23 cellular contexts compared by ENCODE assay signal in genomic region chr16:88424536-88425230, GRCh38. TPM values are rescaled to one million over a fixed set of nuclear protein-coding genes. Genes with fewer than 3 reads are reported as not detected.
DNase-seq lines count a peak whose midpoint lies in the region; ATAC-seq, FAIRE-seq and TF ChIP-seq lines count a peak whose summit lies in the region.
"Had no signal": no experiment of that assay in that cellular context is flagged by ENCODE, and none has a peak within 500 bp of the region (broad histone marks: within the 10 kb centered on the region; RNA-seq: fewer than 3 reads in every experiment).

No MANE protein-coding gene starts in this region.

- WGBS in thymus: 39% methylated on average over 25 of the region's 25 CpGs

- H3K27me3 Mint-ChIP-seq in mesothelial cell of epicardium (ENCODE audit: low read depth): no peaks in the 10 kb centered on the region

- intact Hi-C loops in left ventricle myocardium superior (cut with micrococcal nuclease): no loop called here

- peaks cover 0 to 4% of the 10 kb centered on the region in 2 donors for H3K27me3 ChIP-seq in right atrium auricular region
- no peaks in the 10 kb centered on the region for H3K27me3 ChIP-seq in bronchial epithelial cell (ENCODE audit: control insufficient read depth, insufficient read depth, low read length)
- peaks cover 6% of the 10 kb centered on the region for H3K27me3 ChIP-seq in thymus (ENCODE audit: control insufficient read depth, insufficient read depth)

- H3K4me3 ChIP-seq in right atrium auricular region: no peak overlapping the region
- H3K4me3 ChIP-seq in bronchial epithelial cell (ENCODE audit: low read depth, low read length): no peak overlapping the region
- no peak overlapping the region for H3K4me3 ChIP-seq in thymus (ENCODE audit: low read length)
- H3K4me3 ChIP-seq: GM12878 had no signal

- DNase-seq in left ventricle myocardium superior (no peak), right atrium auricular region (ENCODE audit: low spot score) (no peak), bronchial epithelial cell (ENCODE audit: low read depth) (peak; percentile 19), mesothelial cell of epicardium (ENCODE audit: low spot score in 2 of 2, unreplicated experiment in 2 of 2) (no peak), NCI-H748 treated with DMSO at 0.1 percent for 48 hours (lab: John Stamatoyannopoulos, UW) (no peak), ureter (ENCODE audit: low spot score) (no peak), NCI-H774 (lab: John Stamatoyannopoulos, UW) (no peak)
- DNase-seq: ACHN; activated CD4-positive, alpha-beta T cell treated with anti-CD3 and anti-CD28 coated beads, Interleukin-2, amount 50 U/mL, for 48 hours; activated T-cell treated with anti-CD3 and anti-CD28 coated beads, Interleukin-2, amount 50 U/mL, for 1 hour; effector CD4-positive, alpha-beta T cell; MM.1S; NCI-H1694 treated with DMSO at 0.1 percent for 48 hours; NCI-H510A; posterior cingulate gyrus; stimulated activated CD4-positive, alpha-beta T cell treated with anti-CD3 and anti-CD28 coated beads, Interleukin-12 subunit alpha, Interleukin-12 subunit beta, amount 100 ng/mL, for 4 hours; stimulated activated naive CD8-positive, alpha-beta T cell treated with anti-CD3 and anti-CD28 coated beads, Interleukin-15, Interleukin-2, amounts not matched to agents 100 U/mL and 50 U/mL, for 24 hours had no signal

- H3K4me1 ChIP-seq in right atrium auricular region: peaks cover 0 to 5% of the 10 kb centered on the region in 2 donors
- no peaks in the 10 kb centered on the region for H3K4me1 ChIP-seq in thymus (ENCODE audit: control insufficient read depth, insufficient read depth, low read length)

- no peak overlapping the region for H3K27ac ChIP-seq in right atrium auricular region
- peak overlapping the region; percentile 8 for H3K27ac ChIP-seq in thymus (ENCODE audit: low read depth)

- FAIRE-seq in bronchial epithelial cell (lab: Jason Lieb, UNC): no peak
- FAIRE-seq: G401.6, GM12878 had no signal

- no peaks in the 10 kb centered on the region for H3K9me3 ChIP-seq in right atrium auricular region
- no peaks in the 10 kb centered on the region for H3K9me3 ChIP-seq in thymus (ENCODE audit: control insufficient read depth)

- H3K27ac Mint-ChIP-seq in mesothelial cell of epicardium: peak overlapping the region; percentile 59
- H3K27ac Mint-ChIP-seq: activated naive CD4-positive, alpha-beta T cell treated with anti-CD3 and anti-CD28 coated beads, Interleukin-2, amount 50 U/mL, for 72 hours had no signal

- H3K9me3 Mint-ChIP-seq in mesothelial cell of epicardium: no peaks in the 10 kb centered on the region
- H3K9me3 Mint-ChIP-seq: activated naive CD4-positive, alpha-beta T cell treated with anti-CD3 and anti-CD28 coated beads, Interleukin-2, amount 50 U/mL, for 72 hours had no signal

- no peak for TF ChIP-seq CTCF in right atrium auricular region (IDR thresholded peaks at IDR 0.05)
- TF ChIP-seq CTCF in bronchial epithelial cell (IDR thresholded peaks at IDR 0.05; ENCODE audit: insufficient read depth, low read length, severe bottlenecking): no peak
- no peak for TF ChIP-seq CTCF in mesothelial cell of epicardium (IDR thresholded peaks at IDR 0.05; ENCODE audit: unreplicated experiment)

- H3K4me3 Mint-ChIP-seq in mesothelial cell of epicardium: no peak overlapping the region

- H3K36me3 ChIP-seq in right atrium auricular region (no peaks in the 10 kb centered on the region), bronchial epithelial cell (ENCODE audit: control insufficient read depth, insufficient read depth, low read length) (no peaks in the 10 kb centered on the region), thymus (ENCODE audit: control insufficient read depth, insufficient read depth) (no peaks in the 10 kb centered on the region)

- no peaks in the 10 kb centered on the region for H3K36me3 Mint-ChIP-seq in mesothelial cell of epicardium
- H3K36me3 Mint-ChIP-seq: activated naive CD4-positive, alpha-beta T cell treated with anti-CD3 and anti-CD28 coated beads, Interleukin-2, amount 50 U/mL, for 72 hours had no signal

- peak; percentile 39 for ATAC-seq in left ventricle myocardium superior
- ATAC-seq: activated naive CD4-positive, alpha-beta T cell treated with anti-CD3 and anti-CD28 coated beads, Interleukin-2, amount 50 U/mL, for 72 hours; GM12878; HCT116; left lobe of liver; stimulated activated naive CD8-positive, alpha-beta T cell treated with anti-CD3 and anti-CD28 coated beads, Interleukin-15, Interleukin-2, amounts not matched to agents 100 U/mL and 50 U/mL, for 24 hours had no signal

- peaks cover 12% of the 10 kb centered on the region for H3K4me1 Mint-ChIP-seq in mesothelial cell of epicardium

RNA-seq across cellular contexts. Expression of gene ZFPM1, which starts 28.4 kb away (rescaled TPM):
- total RNA-seq in left ventricle myocardium superior (3.5 TPM), right atrium auricular region (1 to 10 TPM; 1.7 to 2.4 TPM), bronchial epithelial cell (0.79 and 1.7 TPM in 2 replicates), mesothelial cell of epicardium (51.1 to 56.2 TPM (median 52.6 TPM) in 3 replicates), ureter (13.7 TPM)
- 4.2 TPM for polyA plus RNA-seq in thymus

RNA-seq across cellular contexts. Expression of gene ZNF469, which starts 41.9 kb away (rescaled TPM):
- total RNA-seq in left ventricle myocardium superior (1.0 TPM), right atrium auricular region (under 1 TPM; 0.56 to 0.83 TPM), bronchial epithelial cell (under 0.01 and 0.13 TPM in 2 replicates), mesothelial cell of epicardium (26.8 to 28.7 TPM (median 27.9 TPM) in 3 replicates), ureter (3.6 TPM)
- 0.87 TPM for polyA plus RNA-seq in thymus
